ENCODE assay signal across 9 cellular contexts in genomic region chr17:53039981-53040380, GRCh38.
"Had no signal": no experiment of that assay in that cellular context is flagged by ENCODE, and none has a peak within 500 bp of the region (broad histone marks: within the 10 kb centered on the region; RNA-seq: fewer than 3 reads in every experiment).

No MANE protein-coding gene starts in this region.

- H3K9ac ChIP-seq: GM23248 had no signal

- H3K4me1 ChIP-seq: HAP-1 had no signal

- H2AFZ ChIP-seq: GM23248 had no signal

- H3K9me3 ChIP-seq: HAP-1 had no signal

- H3K36me3 ChIP-seq: HAP-1 had no signal

- DNase-seq: GM23248, GOT3, H7, HFFc6, KBM-7 had no signal

- H3K4me3 ChIP-seq: GM23248, HAP-1 had no signal

- ATAC-seq: HCT116, HepG2 had no signal

- H3K27ac ChIP-seq: GM23248, HL-60 had no signal

- FAIRE-seq: HepG2 had no signal
